ENCODE assay signal across 1 cellular context in genomic region chr6:139820191-139820590, GRCh38.
TF ChIP-seq lines count a peak whose summit lies in the region.

No MANE protein-coding gene starts in this region.

TF ChIP-seq in HepG2, 621 proteins besides CTCF, POLR2A, EP300 and RAD21 (continued from another document):
- TF ChIP-seq ZIK1 (CRISPR knock-in tag; IDR thresholded peaks at IDR 0.05; ENCODE audit: borderline replicate concordance, low read depth) = no peak
